12 cellular contexts compared by ENCODE assay signal in genomic region chr3:125947806-125948205, GRCh38. TPM values are rescaled to one million over a fixed set of nuclear protein-coding genes. Genes with fewer than 3 reads are reported as not detected.
DNase-seq lines count a peak whose midpoint lies in the region; ATAC-seq, FAIRE-seq and TF ChIP-seq lines count a peak whose summit lies in the region.
"Not testable (repeated sequence)": the region's sequence is repeated elsewhere in the genome, so short reads cannot be mapped to it uniquely, and the experiment has no call there.
"Had no signal": no experiment of that assay in that cellular context is flagged by ENCODE, and none has a peak within 500 bp of the region (broad histone marks: within the 10 kb centered on the region; RNA-seq: fewer than 3 reads in every experiment).

No MANE protein-coding gene starts in this region.

- H2BK120ac ChIP-seq in IMR-90 (ENCODE audit: low read depth, low read length), result not testable (repeated sequence)

- POLR2A ChIA-PET in IMR-90 (lab: Charles Lee; ENCODE audit: unreplicated experiment), result not testable (repeated sequence)

- not testable (repeated sequence) for H3K27ac ChIP-seq in IMR-90 (ENCODE audit: insufficient read depth, low read length); fibroblast of lung (ENCODE audit: insufficient read depth, low read length); foreskin keratinocyte

- not testable (repeated sequence) for TF ChIP-seq POLR2A in H54 (IDR thresholded peaks at IDR 0.05; ENCODE audit: low read depth, low read length); IMR-90 (IDR thresholded peaks at IDR 0.05; ENCODE audit: low read depth, low read length)

- DNase-seq in EL (peak; percentile 61), IMR-90 (peak; percentile 4), amniotic epithelial cell (ENCODE audit: low read depth) (peak; percentile 26), fibroblast of lung (ENCODE audit: low read depth in 2 of 2) (peak; percentile 28 to 65), foreskin keratinocyte (peak; percentile 63 to 65)
- DNase-seq in H54 (ENCODE audit: insufficient read length, low spot score), result not testable (repeated sequence)

- not testable (repeated sequence) for BruUV-seq in IMR-90 (replicated peaks; lab: Mats Ljungman, UMichigan)

- not testable (repeated sequence) for H3K4ac ChIP-seq in IMR-90 (ENCODE audit: low read depth, low read length)

- H3K23ac ChIP-seq in IMR-90 (ENCODE audit: low read depth, low read length), result not testable (repeated sequence)

- WGBS in IMR-90 (ENCODE audit: extremely low coverage in 2 of 2, insufficient read length in 1 of 2), 2 experiments, result no CpG with 5 or more reads among the region's 2 CpGs

- FAIRE-seq in H54 (lab: Jason Lieb, UNC), result peak; percentile 15
- peak; percentile 28 for FAIRE-seq in colon (lab: Jason Lieb, UNC)

- not testable (repeated sequence) for ATAC-seq in IMR-90 (ENCODE audit: low read depth)
- ATAC-seq in foreskin keratinocyte, result peak; percentile 23

- not testable (repeated sequence) for H2AK5ac ChIP-seq in IMR-90 (ENCODE audit: low read depth, low read length)

- CTCF ChIA-PET in IMR-90 (lab: Yijun Ruan, JAX), result not testable (repeated sequence)

- dilution Hi-C loops in IMR-90 (cut with HindIII; ENCODE audit: low sequenced_read_pairs, unreplicated experiment), result not testable (repeated sequence)

- not testable (repeated sequence) for H3K56ac ChIP-seq in IMR-90 (ENCODE audit: extremely low read depth, insufficient read depth, low read length)

- not testable (repeated sequence) for H4K20me1 ChIP-seq in IMR-90 (ENCODE audit: insufficient read depth, low read length); fibroblast of lung (ENCODE audit: control insufficient read depth, extremely low read depth, insufficient read depth, low read length)

- H3K27me3 ChIP-seq in IMR-90 (ENCODE audit: control insufficient read depth, insufficient read depth, low read length), result peaks cover 13% of the 10 kb centered on the region
- H3K27me3 ChIP-seq in fibroblast of lung (ENCODE audit: control insufficient read depth, insufficient read depth, low read length); foreskin keratinocyte: not testable (repeated sequence)

- not testable (repeated sequence) for H3K36me3 ChIP-seq in IMR-90 (ENCODE audit: control insufficient read depth, insufficient read depth, low read length); fibroblast of lung (ENCODE audit: control insufficient read depth, insufficient read depth, low read length)

- not testable (repeated sequence) for H3K9me1 ChIP-seq in IMR-90 (ENCODE audit: insufficient read depth, low read length)

- TF ChIP-seq RAD21 in IMR-90 (IDR thresholded peaks at IDR 0.05; ENCODE audit: low read length), result not testable (repeated sequence)

- H4K8ac ChIP-seq in IMR-90 (ENCODE audit: low read depth in 2 of 2, low read length in 2 of 2), result not testable (repeated sequence)

- intact Hi-C loops in IMR-90 (cut with micrococcal nuclease), result not testable (repeated sequence)

- not testable (repeated sequence) for H4K91ac ChIP-seq in IMR-90 (ENCODE audit: insufficient read depth, low read depth, low read length)

- not testable (repeated sequence) for H2BK5ac ChIP-seq in IMR-90 (ENCODE audit: low read depth, low read length, poor library complexity, severe bottlenecking)

- not testable (repeated sequence) for H2AFZ ChIP-seq in IMR-90 (replicated peaks; ENCODE audit: low read length, poor library complexity); fibroblast of lung (ENCODE audit: low read length)

- not testable (repeated sequence) for H2AK9ac ChIP-seq in IMR-90 (replicated peaks; ENCODE audit: low read depth, low read length, poor library complexity)

- H2BK15ac ChIP-seq in IMR-90 (ENCODE audit: low read depth, low read length), result not testable (repeated sequence)

- not testable (repeated sequence) for H3K18ac ChIP-seq in IMR-90 (ENCODE audit: low read depth, low read length)

- H2BK20ac ChIP-seq in IMR-90 (ENCODE audit: low read depth, low read length), result not testable (repeated sequence)

- not testable (repeated sequence) for H3K79me2 ChIP-seq in fibroblast of lung (ENCODE audit: control insufficient read depth, insufficient read depth, low read length)

- not testable (repeated sequence) for H3K9ac ChIP-seq in IMR-90 (ENCODE audit: low read depth, low read length); fibroblast of lung (ENCODE audit: insufficient read depth, low read length)

- H3K79me1 ChIP-seq in IMR-90 (ENCODE audit: low read depth in 1 of 2, low read length in 2 of 2), result not testable (repeated sequence)

- in situ Hi-C loops in IMR-90 (cut with MboI; ENCODE audit: low sequenced_read_pairs), result not testable (repeated sequence)

- H3K9me3 ChIP-seq in IMR-90 (ENCODE audit: control insufficient read depth, insufficient read depth, low read length); fibroblast of lung (ENCODE audit: control insufficient read depth, insufficient read depth, low read depth, low read length): not testable (repeated sequence)

- not testable (repeated sequence) for H3K4me3 ChIP-seq in IMR-90 (ENCODE audit: insufficient read depth, low read depth, low read length); fibroblast of lung (replicated peaks in 1 of 4; ENCODE audit: control extremely low read depth in 1 of 4, insufficient read depth in 1 of 4, low read depth in 3 of 4, low read length in 4 of 4)

- TF ChIP-seq CTCF in IMR-90 (conservative IDR thresholded peaks at IDR 0.05; ENCODE audit: low read depth, low read length); fibroblast of lung (conservative IDR thresholded peaks at IDR 0.05 in 1 of 2, IDR thresholded peaks at IDR 0.05 in 1 of 2; ENCODE audit: low read depth in 1 of 2, low read length in 2 of 2); foreskin keratinocyte (conservative IDR thresholded peaks at IDR 0.05): not testable (repeated sequence)

- H3K4me2 ChIP-seq in IMR-90 (ENCODE audit: low read depth, low read length); fibroblast of lung (ENCODE audit: extremely low read depth, insufficient read depth, low read length): not testable (repeated sequence)

- H3K4me1 ChIP-seq in IMR-90 (ENCODE audit: control insufficient read depth, insufficient read depth, low read length); fibroblast of lung (ENCODE audit: control insufficient read depth, extremely low read depth, insufficient read depth, low read length): not testable (repeated sequence)
- H3K4me1 ChIP-seq in foreskin keratinocyte, result peaks cover 43% of the 10 kb centered on the region

- H4K5ac ChIP-seq in IMR-90 (ENCODE audit: low read depth, low read length), result not testable (repeated sequence)

- not testable (repeated sequence) for H3K14ac ChIP-seq in IMR-90 (replicated peaks; ENCODE audit: low read depth, low read length)

RNA-seq across cellular contexts. Expression of gene ROPN1B, which starts 21.2 kb away (rescaled TPM):
- total RNA-seq in IMR-90 (2012; rRNA removed), result not detected in 2 replicates
- polyA plus RNA-seq in IMR-90 (2012; rRNA removed), result not detected in 2 replicates
- polyA plus RNA-seq in IMR-90 (2012; cell fraction: cytosol; rRNA removed), result not detected in 2 replicates
- polyA plus RNA-seq in IMR-90 (2012; cell fraction: nucleus; rRNA removed; ENCODE audit: low replicate concordance), result not detected in 2 replicates
- total RNA-seq in fibroblast of lung, result not detected in 2 replicates
- polyA plus RNA-seq in fibroblast of lung, result not detected in 2 replicates
- polyA plus RNA-seq in fibroblast of lung (2012), result not detected in 2 replicates
- not detected in 2 replicates for polyA minus RNA-seq in fibroblast of lung (ENCODE audit: low replicate concordance)
- 0.20 TPM in 1 of 2 replicates, not detected in the other for total RNA-seq in foreskin keratinocyte
- polyA plus RNA-seq in foreskin keratinocyte, result 0.21 TPM in 1 of 2 replicates, not detected in the other
- total RNA-seq: CD4-positive, alpha-beta memory T cell; GM23338; H7 had no signal
- polyA plus RNA-seq: A549; CD14-positive monocyte; CD4-positive, alpha-beta memory T cell; GM23338 had no signal
